ENCODE assay signal across 18 cellular contexts in genomic region chr12:52083638-52083996, GRCh38. TPM values are rescaled to one million over a fixed set of nuclear protein-coding genes. Genes with fewer than 3 reads are reported as not detected.
A peak's percentile ranks its signal among the peaks of the same experiment; 100 is the strongest.
DNase-seq lines count a peak whose midpoint lies in the region; ATAC-seq and TF ChIP-seq lines count a peak whose summit lies in the region.
"Had no signal": no experiment of that assay in that cellular context is flagged by ENCODE, and none has a peak within 500 bp of the region (broad histone marks: within the 10 kb centered on the region; RNA-seq: fewer than 3 reads in every experiment).

No MANE protein-coding gene starts in this region.

- H3K27ac ChIP-seq in IMR-90 (ENCODE audit: insufficient read depth, low read length) (no peak overlapping the region), upper lobe of right lung (no peak overlapping the region)

- H3K4ac ChIP-seq in IMR-90 (ENCODE audit: low read depth, low read length): no peak overlapping the region

- peak overlapping the region; percentile 74 for H2AK9ac ChIP-seq in IMR-90 (replicated peaks; ENCODE audit: low read depth, low read length, poor library complexity)

- CTCF ChIA-PET in IMR-90 (lab: Yijun Ruan, JAX): interaction anchor here (4.2 kb wide), 1 partner anchor 58 kb away, joined by 55 read pairs; no protein-coding TSS in a partner anchor

- H4K91ac ChIP-seq in IMR-90 (ENCODE audit: insufficient read depth, low read depth, low read length): no peak overlapping the region

- no peak overlapping the region for H2BK15ac ChIP-seq in IMR-90 (ENCODE audit: low read depth, low read length)

- peaks cover 21% of the 10 kb centered on the region for H4K20me1 ChIP-seq in IMR-90 (ENCODE audit: insufficient read depth, low read length)

- no peak overlapping the region for H4K8ac ChIP-seq in IMR-90 (ENCODE audit: low read depth in 2 of 2, low read length in 2 of 2)

- DNase-seq in activated naive CD8-positive, alpha-beta T cell treated with anti-CD3 and anti-CD28 coated beads, Interleukin-2, amount 50 U/mL, for 24 hours: no peak
- DNase-seq in activated naive CD8-positive, alpha-beta T cell treated with anti-CD3 and anti-CD28 coated beads for 36 hours: no peak
- DNase-seq in IMR-90 (no peak), chondrocyte (ENCODE audit: low spot score) (no peak), upper lobe of right lung (no peak), COLO668 (lab: John Stamatoyannopoulos, UW; ENCODE audit: unreplicated experiment) (no peak), NCI-H187 (lab: John Stamatoyannopoulos, UW) (no peak)
- DNase-seq: GF-D8, KG1, tibial artery had no signal

- peaks cover 18% of the 10 kb centered on the region for H3K4me1 Mint-ChIP-seq in activated naive CD8-positive, alpha-beta T cell treated with anti-CD3 and anti-CD28 coated beads, Interleukin-2, amount 50 U/mL, for 24 hours
- H3K4me1 Mint-ChIP-seq in activated naive CD8-positive, alpha-beta T cell treated with anti-CD3 and anti-CD28 coated beads for 36 hours: peaks cover 9% of the 10 kb centered on the region
- peaks cover 19% of the 10 kb centered on the region for H3K4me1 Mint-ChIP-seq in chondrocyte (ENCODE audit: low read depth)

- H3K4me3 ChIP-seq in IMR-90 (ENCODE audit: insufficient read depth, low read depth, low read length) (no peak overlapping the region), upper lobe of right lung (no peak overlapping the region)
- H3K4me3 ChIP-seq: adrenal gland, coronary artery, tibial artery had no signal

- dilution Hi-C loops in IMR-90 (cut with HindIII; ENCODE audit: low sequenced_read_pairs, unreplicated experiment): no loop called here

- no peak overlapping the region for H3K4me2 ChIP-seq in IMR-90 (ENCODE audit: low read depth, low read length)

- TF ChIP-seq RAD21 in IMR-90 (IDR thresholded peaks at IDR 0.05; ENCODE audit: low read length): no peak

- TF ChIP-seq CTCF in IMR-90 (conservative IDR thresholded peaks at IDR 0.05; ENCODE audit: low read depth, low read length) (no peak), chondrocyte (IDR thresholded peaks at IDR 0.05) (peak; percentile 62), upper lobe of right lung (IDR thresholded peaks at IDR 0.05) (peak; percentile 1)

- H3K79me1 ChIP-seq in IMR-90 (ENCODE audit: low read depth in 1 of 2, low read length in 2 of 2): peaks cover 3 to 24% of the 10 kb centered on the region in 2 experiments

- no peak for ATAC-seq in activated naive CD8-positive, alpha-beta T cell treated with anti-CD3 and anti-CD28 coated beads, Interleukin-2, amount 50 U/mL, for 24 hours
- no peak for ATAC-seq in IMR-90 (ENCODE audit: low read depth)
- ATAC-seq in upper lobe of right lung: no peak
- no peak for ATAC-seq in GM18502 (IDR thresholded peaks at IDR 0.05; ENCODE audit: poor library complexity, unreplicated experiment)

- no CpG with 5 or more reads among the region's 2 CpGs for WGBS in IMR-90 (ENCODE audit: extremely low coverage in 2 of 2, insufficient read length in 1 of 2), 2 experiments

- no peaks in the 10 kb centered on the region for H3K36me3 Mint-ChIP-seq in activated naive CD8-positive, alpha-beta T cell treated with anti-CD3 and anti-CD28 coated beads, Interleukin-2, amount 50 U/mL, for 24 hours (ENCODE audit: low read depth)
- H3K36me3 Mint-ChIP-seq in activated naive CD8-positive, alpha-beta T cell treated with anti-CD3 and anti-CD28 coated beads for 36 hours: no peaks in the 10 kb centered on the region
- peaks cover 17% of the 10 kb centered on the region for H3K36me3 Mint-ChIP-seq in chondrocyte (ENCODE audit: low read depth)

- no peak overlapping the region for H2BK120ac ChIP-seq in IMR-90 (ENCODE audit: low read depth, low read length)

- no TSS peak for BruUV-seq in IMR-90 (replicated peaks; lab: Mats Ljungman, UMichigan)

- H4K5ac ChIP-seq in IMR-90 (ENCODE audit: low read depth, low read length): no peak overlapping the region

- peak overlapping the region; percentile 87 for H2AFZ ChIP-seq in IMR-90 (replicated peaks; ENCODE audit: low read length, poor library complexity)

- peak overlapping the region; percentile 71 for H3K27ac Mint-ChIP-seq in activated naive CD8-positive, alpha-beta T cell treated with anti-CD3 and anti-CD28 coated beads, Interleukin-2, amount 50 U/mL, for 24 hours
- H3K27ac Mint-ChIP-seq in activated naive CD8-positive, alpha-beta T cell treated with anti-CD3 and anti-CD28 coated beads for 36 hours: no peak overlapping the region
- H3K27ac Mint-ChIP-seq in chondrocyte (ENCODE audit: unreplicated experiment): no peak overlapping the region
- H3K27ac Mint-ChIP-seq: activated CD4-positive, alpha-beta T cell treated with anti-CD3 and anti-CD28 coated beads for 36 hours; endodermal cell; stimulated activated naive CD8-positive, alpha-beta T cell treated with anti-CD3 and anti-CD28 coated beads, Interleukin-15, Interleukin-2, amounts not matched to agents 100 ng/mL and 50 ng/mL, for 24 hours had no signal

- H3K27me3 Mint-ChIP-seq in activated naive CD8-positive, alpha-beta T cell treated with anti-CD3 and anti-CD28 coated beads, Interleukin-2, amount 50 U/mL, for 24 hours: peaks cover 11% of the 10 kb centered on the region
- H3K27me3 Mint-ChIP-seq in activated naive CD8-positive, alpha-beta T cell treated with anti-CD3 and anti-CD28 coated beads for 36 hours: peaks cover 14% of the 10 kb centered on the region
- H3K27me3 Mint-ChIP-seq in chondrocyte (ENCODE audit: low read depth): peaks cover 14% of the 10 kb centered on the region

- no peaks in the 10 kb centered on the region for H3K9me1 ChIP-seq in IMR-90 (ENCODE audit: insufficient read depth, low read length)

- no peak overlapping the region for H3K56ac ChIP-seq in IMR-90 (ENCODE audit: extremely low read depth, insufficient read depth, low read length)

- peaks cover 5% of the 10 kb centered on the region for H3K36me3 ChIP-seq in IMR-90 (ENCODE audit: control insufficient read depth, insufficient read depth, low read length)
- H3K36me3 ChIP-seq in upper lobe of right lung: no peaks in the 10 kb centered on the region

- H3K14ac ChIP-seq in IMR-90 (replicated peaks; ENCODE audit: low read depth, low read length): no peak overlapping the region

- H3K9me3 Mint-ChIP-seq in activated naive CD8-positive, alpha-beta T cell treated with anti-CD3 and anti-CD28 coated beads, Interleukin-2, amount 50 U/mL, for 24 hours: no peaks in the 10 kb centered on the region
- H3K9me3 Mint-ChIP-seq in activated naive CD8-positive, alpha-beta T cell treated with anti-CD3 and anti-CD28 coated beads for 36 hours: no peaks in the 10 kb centered on the region
- H3K9me3 Mint-ChIP-seq in chondrocyte (ENCODE audit: low read depth): no peaks in the 10 kb centered on the region
- H3K9me3 Mint-ChIP-seq: endodermal cell; stimulated activated naive CD8-positive, alpha-beta T cell treated with anti-CD3 and anti-CD28 coated beads, Interleukin-15, Interleukin-2, amounts not matched to agents 100 ng/mL and 50 ng/mL, for 24 hours had no signal

- no peaks in the 10 kb centered on the region for H3K9me3 ChIP-seq in IMR-90 (ENCODE audit: control insufficient read depth, insufficient read depth, low read length)
- H3K9me3 ChIP-seq in upper lobe of right lung: no peaks in the 10 kb centered on the region
- H3K9me3 ChIP-seq: adrenal gland, tibial artery had no signal

- peaks cover 30% of the 10 kb centered on the region for H3K4me1 ChIP-seq in IMR-90 (ENCODE audit: control insufficient read depth, insufficient read depth, low read length)
- H3K4me1 ChIP-seq in upper lobe of right lung: peaks cover 25% of the 10 kb centered on the region

- no peak overlapping the region for H2BK20ac ChIP-seq in IMR-90 (ENCODE audit: low read depth, low read length)

- no peak overlapping the region for H2AK5ac ChIP-seq in IMR-90 (ENCODE audit: low read depth, low read length)

- TF ChIP-seq POLR2A in IMR-90 (IDR thresholded peaks at IDR 0.05; ENCODE audit: low read depth, low read length): no peak

- POLR2A ChIA-PET in IMR-90 (lab: Charles Lee; ENCODE audit: unreplicated experiment): no interaction called here

- H3K27me3 ChIP-seq in IMR-90 (ENCODE audit: control insufficient read depth, insufficient read depth, low read length) (no peaks in the 10 kb centered on the region; the same call in 1 of the 2 replicates), upper lobe of right lung (no peaks in the 10 kb centered on the region)
- H3K27me3 ChIP-seq: adrenal gland had no signal

- H3K9ac ChIP-seq in IMR-90 (ENCODE audit: low read depth, low read length): no peak overlapping the region

- H3K4me3 Mint-ChIP-seq in activated naive CD8-positive, alpha-beta T cell treated with anti-CD3 and anti-CD28 coated beads, Interleukin-2, amount 50 U/mL, for 24 hours: no peak overlapping the region
- H3K4me3 Mint-ChIP-seq in activated naive CD8-positive, alpha-beta T cell treated with anti-CD3 and anti-CD28 coated beads for 36 hours: no peak overlapping the region
- no peak overlapping the region for H3K4me3 Mint-ChIP-seq in chondrocyte (ENCODE audit: unreplicated experiment)
- H3K4me3 Mint-ChIP-seq: activated CD4-positive, alpha-beta T cell treated with anti-CD3 and anti-CD28 coated beads for 36 hours; endodermal cell; stimulated activated naive CD8-positive, alpha-beta T cell treated with anti-CD3 and anti-CD28 coated beads, Interleukin-15, Interleukin-2, amounts not matched to agents 100 ng/mL and 50 ng/mL, for 24 hours had no signal

- no peak overlapping the region for H2BK5ac ChIP-seq in IMR-90 (ENCODE audit: low read depth, low read length, poor library complexity, severe bottlenecking)

- intact Hi-C loops in IMR-90 (cut with micrococcal nuclease): loop anchor here (1.0 to 2.0 kb wide), 2 partner anchors 51 to 58 kb away; no protein-coding TSS in a partner anchor
- intact Hi-C loops in upper lobe of right lung (cut with DNase I): no loop called here

- no peak overlapping the region for H3K23ac ChIP-seq in IMR-90 (ENCODE audit: low read depth, low read length)

- in situ Hi-C loops in IMR-90 (cut with MboI; ENCODE audit: low sequenced_read_pairs): loop anchor here (5.0 kb wide), 1 partner anchor 56 kb away; no protein-coding TSS in a partner anchor

- H3K18ac ChIP-seq in IMR-90 (ENCODE audit: low read depth, low read length): no peak overlapping the region

RNA-seq across cellular contexts. Expression of gene SMIM41, which starts 4.1 kb away (rescaled TPM):
- not detected for total RNA-seq in activated naive CD8-positive, alpha-beta T cell treated with anti-CD3 and anti-CD28 coated beads for 36 hours
- total RNA-seq in IMR-90 (2012; rRNA removed) (not detected in 2 replicates), chondrocyte (not detected in 3 replicates), upper lobe of right lung (6.1 TPM)
- polyA plus RNA-seq in IMR-90 (2012; rRNA removed): not detected in 2 replicates
- polyA plus RNA-seq in IMR-90 (2012; cell fraction: cytosol; rRNA removed): 0.04 and 0.17 TPM in 2 replicates
- 0.14 and 0.45 TPM in 2 replicates for polyA plus RNA-seq in IMR-90 (2012; cell fraction: nucleus; rRNA removed; ENCODE audit: low replicate concordance)
- total RNA-seq: activated CD4-positive, alpha-beta T cell treated with anti-CD3 and anti-CD28 coated beads for 36 hours; endodermal cell; kidney epithelial cell; lung microvascular endothelial cell had no signal

RNA-seq across cellular contexts. Expression of gene ATG101, which starts 13.8 kb away (rescaled TPM):
- total RNA-seq in activated naive CD8-positive, alpha-beta T cell treated with anti-CD3 and anti-CD28 coated beads for 36 hours: 10 to 100 TPM; 39.8 to 41.2 TPM
- total RNA-seq in IMR-90 (2012; rRNA removed) (158 and 167 TPM in 2 replicates), chondrocyte (48.0 to 55.1 TPM (median 50.5 TPM) in 3 replicates), upper lobe of right lung (37.3 TPM)
- 93.9 and 113 TPM in 2 replicates for polyA plus RNA-seq in IMR-90 (2012; rRNA removed)
- 181 and 193 TPM in 2 replicates for polyA plus RNA-seq in IMR-90 (2012; cell fraction: cytosol; rRNA removed)
- 267 and 321 TPM in 2 replicates for polyA plus RNA-seq in IMR-90 (2012; cell fraction: nucleus; rRNA removed; ENCODE audit: low replicate concordance)

RNA-seq across cellular contexts. Expression of gene NR4A1, which starts 32.4 kb away (rescaled TPM):
- 10 to 100 TPM; 88.0 to 92.6 TPM for total RNA-seq in activated naive CD8-positive, alpha-beta T cell treated with anti-CD3 and anti-CD28 coated beads for 36 hours
- total RNA-seq in IMR-90 (2012; rRNA removed): 6.6 and 23.1 TPM in 2 replicates
- polyA plus RNA-seq in IMR-90 (2012; rRNA removed): 34.1 and 120 TPM in 2 replicates
- polyA plus RNA-seq in IMR-90 (2012; cell fraction: cytosol; rRNA removed): 127 and 458 TPM in 2 replicates
- polyA plus RNA-seq in IMR-90 (2012; cell fraction: nucleus; rRNA removed; ENCODE audit: low replicate concordance): 1,801 and 2,637 TPM in 2 replicates
- 5.7 to 7.6 TPM (median 7.3 TPM) in 3 replicates for total RNA-seq in chondrocyte
- total RNA-seq in upper lobe of right lung: 67.0 TPM
